Comparison of ENCODE assay signal across 18 cellular contexts in the genomic region with DNA sequence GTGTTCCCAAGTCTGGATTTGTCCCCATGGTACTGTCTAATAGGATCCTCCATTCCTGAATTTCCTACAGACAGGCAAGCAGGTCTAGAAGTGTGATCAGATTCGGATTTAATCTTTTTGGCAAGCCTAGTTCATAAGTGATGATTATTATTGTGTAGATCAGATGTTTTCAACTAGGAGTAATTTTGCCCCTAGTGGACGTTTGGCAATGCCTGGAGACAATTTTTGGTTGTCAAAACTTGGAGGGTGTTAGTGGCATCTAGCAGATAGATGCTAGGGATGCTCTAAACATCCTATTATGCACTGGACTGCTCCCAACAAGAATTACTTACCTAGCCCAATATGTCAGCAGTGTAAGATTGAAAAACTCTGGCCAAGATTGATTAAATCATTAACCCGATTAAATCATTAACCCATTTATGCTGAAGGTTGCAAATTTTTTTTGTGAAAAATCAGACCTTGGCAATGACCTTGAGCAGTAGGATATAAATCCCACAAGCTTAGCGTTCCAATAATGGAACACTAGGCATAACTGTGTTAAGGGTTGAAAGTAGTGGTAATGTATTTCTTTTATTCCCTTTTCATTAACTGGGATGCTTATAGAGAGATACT. TPM values are rescaled to one million over a fixed set of nuclear protein-coding genes. Genes with fewer than 3 reads are reported as not detected.
DNase-seq lines count a peak whose midpoint lies in the region; ATAC-seq, FAIRE-seq and TF ChIP-seq lines count a peak whose summit lies in the region.
"Had no signal": no experiment of that assay in that cellular context is flagged by ENCODE, and none has a peak within 500 bp of the region (broad histone marks: within the 10 kb centered on the region; RNA-seq: fewer than 3 reads in every experiment).

No MANE protein-coding gene starts in this region.

- no peaks in the 10 kb centered on the region for H3K9me3 Mint-ChIP-seq in HFFc6
- H3K9me3 Mint-ChIP-seq in neural crest cell, result no peaks in the 10 kb centered on the region
- H3K9me3 Mint-ChIP-seq in activated T-helper 2 cell treated with anti-CD3 and anti-CD28 coated beads, Interferon-gamma antibody, Interleukin-2, Interleukin-4, amounts not matched to agents 10 μg/mL and 5 μg/mL and 100 μg/mL, durations not matched to agents 14 hours and 24 hours and 36 hours, result no peaks in the 10 kb centered on the region
- H3K9me3 Mint-ChIP-seq: stimulated activated naive CD8-positive, alpha-beta T cell treated with anti-CD3 and anti-CD28 coated beads, Interleukin-15, Interleukin-2, amounts not matched to agents 100 ng/mL and 50 ng/mL, for 24 hours had no signal

- intact Hi-C loops in activated T-helper 2 cell treated with anti-CD3 and anti-CD28 coated beads, Interferon-gamma antibody, Interleukin-2, Interleukin-4, amounts not matched to agents 10 μg/mL and 5 μg/mL and 100 μg/mL, durations not matched to agents 14 hours and 24 hours and 36 hours (cut with micrococcal nuclease), result no loop called here

- H3K27me3 Mint-ChIP-seq in HFFc6 (ENCODE audit: insufficient read depth) (no peaks in the 10 kb centered on the region), neural crest cell (ENCODE audit: low read depth) (no peaks in the 10 kb centered on the region)
- H3K27me3 Mint-ChIP-seq in activated T-helper 2 cell treated with anti-CD3 and anti-CD28 coated beads, Interferon-gamma antibody, Interleukin-2, Interleukin-4, amounts not matched to agents 10 μg/mL and 5 μg/mL and 100 μg/mL, durations not matched to agents 14 hours and 24 hours and 36 hours (ENCODE audit: low read depth), result no peaks in the 10 kb centered on the region
- H3K27me3 Mint-ChIP-seq: stimulated activated naive CD8-positive, alpha-beta T cell treated with anti-CD3 and anti-CD28 coated beads, Interleukin-15, Interleukin-2, amounts not matched to agents 100 ng/mL and 50 ng/mL, for 24 hours had no signal

- H3K4me3 Mint-ChIP-seq in HFFc6 (no peak overlapping the region), neural crest cell (no peak overlapping the region)
- H3K4me3 Mint-ChIP-seq in activated T-helper 2 cell treated with anti-CD3 and anti-CD28 coated beads, Interferon-gamma antibody, Interleukin-2, Interleukin-4, amounts not matched to agents 10 μg/mL and 5 μg/mL and 100 μg/mL, durations not matched to agents 14 hours and 24 hours and 36 hours (ENCODE audit: low read depth), result no peak overlapping the region
- H3K4me3 Mint-ChIP-seq: stimulated activated naive CD8-positive, alpha-beta T cell treated with anti-CD3 and anti-CD28 coated beads, Interleukin-15, Interleukin-2, amounts not matched to agents 100 ng/mL and 50 ng/mL, for 24 hours had no signal

- in situ Hi-C loops in astrocyte of the cerebellum (cut with HindIII; ENCODE audit: low sequenced_read_pairs), result loop anchor here (25.0 kb wide), 2 partner anchors 912 to 1112 kb away; no protein-coding TSS in a partner anchor

- DNase-seq in D721Med (ENCODE audit: insufficient read length, low spot score), result no peak
- DNase-seq in HFFc6, result no peak
- no peak for DNase-seq in astrocyte of the cerebellum (ENCODE audit: low read depth)
- DNase-seq in neural crest cell (ENCODE audit: low read depth, low spot score), result no peak
- DNase-seq in activated T-helper 2 cell treated with anti-CD3 and anti-CD28 coated beads, Interferon-gamma antibody, Interleukin-2, Interleukin-4, amounts not matched to agents 10 μg/mL and 5 μg/mL and 100 μg/mL, durations not matched to agents 14 hours and 24 hours and 36 hours (ENCODE audit: low spot score), result no peak
- no peak for DNase-seq in NCI-H1092 (lab: John Stamatoyannopoulos, UW)
- no peak for DNase-seq in superior temporal gyrus (ENCODE audit: extremely low spot score)
- DNase-seq: activated T-cell treated with anti-CD3 and anti-CD28 coated beads, Interleukin-2, amount 50 U/mL, for 1 hour; aorta; NCI-H1417 treated with DMSO at 0.1 percent for 48 hours; NCI-H524 treated with DMSO at 0.1 percent for 48 hours; stimulated activated CD4-positive, alpha-beta T cell treated with anti-CD3 and anti-CD28 coated beads, Interleukin-4, amount 100 ng/mL, for 24 hours had no signal

- FAIRE-seq in D721Med (lab: Jason Lieb, UNC), result no peak

- H3K4me1 Mint-ChIP-seq in HFFc6 (ENCODE audit: low read depth) (peaks cover 12% of the 10 kb centered on the region; the same call in 1 of the 2 replicates), neural crest cell (no peaks in the 10 kb centered on the region)
- no peaks in the 10 kb centered on the region for H3K4me1 Mint-ChIP-seq in activated T-helper 2 cell treated with anti-CD3 and anti-CD28 coated beads, Interferon-gamma antibody, Interleukin-2, Interleukin-4, amounts not matched to agents 10 μg/mL and 5 μg/mL and 100 μg/mL, durations not matched to agents 14 hours and 24 hours and 36 hours (ENCODE audit: low read depth)

- no peak overlapping the region for H3K4me3 ChIP-seq in astrocyte of the cerebellum (ENCODE audit: low read depth, low read length)
- H3K4me3 ChIP-seq: SJSA1 had no signal

- H3K36me3 Mint-ChIP-seq in HFFc6 (ENCODE audit: low read depth), result peaks cover 34% of the 10 kb centered on the region
- H3K36me3 Mint-ChIP-seq in neural crest cell (ENCODE audit: low read depth), result peaks cover 35% of the 10 kb centered on the region
- peaks cover 69% of the 10 kb centered on the region for H3K36me3 Mint-ChIP-seq in activated T-helper 2 cell treated with anti-CD3 and anti-CD28 coated beads, Interferon-gamma antibody, Interleukin-2, Interleukin-4, amounts not matched to agents 10 μg/mL and 5 μg/mL and 100 μg/mL, durations not matched to agents 14 hours and 24 hours and 36 hours (ENCODE audit: low read depth)

- peak; percentile 0 for TF ChIP-seq CTCF in D721Med (IDR thresholded peaks at IDR 0.05; ENCODE audit: insufficient read depth, missing control alignments)
- TF ChIP-seq CTCF in HFFc6 (IDR thresholded peaks at IDR 0.05), result peak; percentile 72
- TF ChIP-seq CTCF in astrocyte of the cerebellum (IDR thresholded peaks at IDR 0.05; ENCODE audit: low read depth, low read length, missing control alignments), result peak; percentile 36
- peak; percentile 47 for TF ChIP-seq CTCF in neural crest cell (conservative IDR thresholded peaks at IDR 0.05)

- H3K27ac Mint-ChIP-seq in HFFc6 (no peak overlapping the region), neural crest cell (ENCODE audit: unreplicated experiment) (no peak overlapping the region)
- H3K27ac Mint-ChIP-seq in activated T-helper 2 cell treated with anti-CD3 and anti-CD28 coated beads, Interferon-gamma antibody, Interleukin-2, Interleukin-4, amounts not matched to agents 10 μg/mL and 5 μg/mL and 100 μg/mL, durations not matched to agents 14 hours and 24 hours and 36 hours, result no peak overlapping the region
- H3K27ac Mint-ChIP-seq: stimulated activated naive CD8-positive, alpha-beta T cell treated with anti-CD3 and anti-CD28 coated beads, Interleukin-15, Interleukin-2, amounts not matched to agents 100 ng/mL and 50 ng/mL, for 24 hours had no signal

- no peak for ATAC-seq in GM18868 (IDR thresholded peaks at IDR 0.05; ENCODE audit: unreplicated experiment)
- ATAC-seq: activated CD4-positive, CD25-positive, alpha-beta regulatory T cell treated with anti-CD3 and anti-CD28 coated beads, Interleukin-2, amount 50 U/mL, for 24 hours had no signal

RNA-seq across cellular contexts. Expression of a gene that starts 28.2 kb away (rescaled TPM):
- total RNA-seq in HFFc6 (2021; fragmentation: NEBNext Ultra II Directional; extraction: Animal tissue kit (Norgen Biotek cat#: 25700)), result 10 to 100 TPM; 37.4 to 57.4 (median 49.6) TPM
- total RNA-seq in neural crest cell, result 143 and 152 TPM in 2 replicates
- 134 and 136 TPM in 2 replicates for total RNA-seq in activated T-helper 2 cell treated with anti-CD3 and anti-CD28 coated beads, Interferon-gamma antibody, Interleukin-2, Interleukin-4, amounts not matched to agents 10 μg/mL and 5 μg/mL and 100 μg/mL, durations not matched to agents 14 hours and 24 hours and 36 hours

RNA-seq across cellular contexts. Expression of a gene that starts 40.7 kb away (rescaled TPM):
- total RNA-seq in HFFc6 (2021; fragmentation: NEBNext Ultra II Directional; extraction: Animal tissue kit (Norgen Biotek cat#: 25700)), result not detected
- total RNA-seq in neural crest cell, result not detected in 2 replicates
- not detected in 2 replicates for total RNA-seq in activated T-helper 2 cell treated with anti-CD3 and anti-CD28 coated beads, Interferon-gamma antibody, Interleukin-2, Interleukin-4, amounts not matched to agents 10 μg/mL and 5 μg/mL and 100 μg/mL, durations not matched to agents 14 hours and 24 hours and 36 hours
- total RNA-seq: mesenteric fat pad, posterior vena cava, SJSA1 had no signal

Comparison
In these comparisons a context has a peak if more than half of its experiments do, and no peak if none do; other contexts are left out.
1. CTCF ChIP-seq: peak in every context shown above with its lines; median percentile 72 in HFFc6; 47 in neural crest cell; 36 in astrocyte of the cerebellum; 0 in D721Med.